ENCODE assay signal across 12 cellular contexts in the genomic region with DNA sequence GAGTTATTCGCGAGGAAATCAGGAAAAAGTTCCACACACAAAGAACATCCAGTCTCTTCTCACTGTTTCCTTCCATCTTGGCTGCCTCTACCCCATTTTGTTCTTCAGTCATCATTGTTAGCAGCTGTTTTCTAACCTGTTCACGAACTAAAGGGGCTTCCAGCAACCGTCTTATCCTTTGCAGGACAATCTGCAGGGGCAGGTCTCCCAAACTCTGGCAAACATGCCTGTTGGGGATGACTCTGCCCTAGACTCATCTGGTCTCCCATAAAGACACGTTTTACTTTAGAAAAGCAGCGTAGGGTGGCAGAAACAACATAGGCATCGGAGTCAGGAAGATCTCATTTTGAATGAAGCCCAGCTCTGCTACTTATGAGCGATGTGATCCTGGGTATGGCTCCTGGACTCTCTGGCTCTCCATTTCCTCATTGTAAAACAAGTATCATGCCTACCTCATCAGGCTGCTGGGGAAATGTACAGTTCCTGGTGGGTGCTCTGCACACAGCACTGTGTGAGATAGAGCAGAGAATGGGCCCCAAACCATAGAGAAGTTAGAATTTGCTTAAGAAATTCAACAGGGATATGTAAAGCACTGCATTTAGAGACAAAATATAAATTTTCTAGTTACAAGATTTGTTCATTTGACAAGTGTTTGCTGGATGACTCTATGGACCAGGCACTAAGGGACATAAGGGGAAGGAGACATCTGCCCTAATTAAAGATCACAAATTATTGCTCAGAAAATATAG. TPM values are rescaled to one million over a fixed set of nuclear protein-coding genes. Genes with fewer than 3 reads are reported as not detected.
DNase-seq lines count a peak whose midpoint lies in the region; ATAC-seq and TF ChIP-seq lines count a peak whose summit lies in the region.
"Had no signal": no experiment of that assay in that cellular context is flagged by ENCODE, and none has a peak within 500 bp of the region (broad histone marks: within the 10 kb centered on the region; RNA-seq: fewer than 3 reads in every experiment).

No MANE protein-coding gene starts in this region.

- no peak overlapping the region for H2AK5ac ChIP-seq in H9 (ENCODE audit: insufficient read length, low read length)

- H3K9me3 Mint-ChIP-seq in H9 (peaks cover 2 to 7% of the 10 kb centered on the region in 2 experiments; a peak in 2 of 5 replicates), WTC11 (no peaks in the 10 kb centered on the region), endothelial cell (ENCODE audit: unreplicated experiment) (no peaks in the 10 kb centered on the region)

- no peaks in the 10 kb centered on the region for H3K9me3 ChIP-seq in H9 (ENCODE audit: control insufficient read depth, low read depth, low read length)

- H3K56ac ChIP-seq in H9 (ENCODE audit: insufficient read length, low read depth, low read length): no peak overlapping the region

- H3K4me2 ChIP-seq in H9 (ENCODE audit: insufficient read depth, insufficient read length, low read length): peak overlapping the region; percentile 20

- H4K20me1 ChIP-seq in H9 (ENCODE audit: control insufficient read depth, insufficient read depth, insufficient read length): no peaks in the 10 kb centered on the region

- H3K27ac Mint-ChIP-seq in H9 (no peak overlapping the region), WTC11 (no peak overlapping the region), endothelial cell (ENCODE audit: unreplicated experiment) (no peak overlapping the region)
- H3K27ac Mint-ChIP-seq: B cell; CD4-positive, alpha-beta memory T cell had no signal

- H3K79me1 ChIP-seq in H9 (ENCODE audit: insufficient read depth, low read depth, low read length, poor library complexity, severe bottlenecking): no peaks in the 10 kb centered on the region

- no peak overlapping the region for H4K91ac ChIP-seq in H9 (ENCODE audit: insufficient read length, low read depth, low read length)

- POLR2A ChIA-PET in WTC11 (lab: Charles Lee): interaction anchor here (1.9 kb wide), 1 partner anchor 55 kb away, joined by 4 read pairs; no protein-coding TSS in a partner anchor

- H4K8ac ChIP-seq in H9 (replicated peaks; ENCODE audit: insufficient read length, low read depth, low read length): no peak overlapping the region

- H3K27me3 Mint-ChIP-seq in H9 (ENCODE audit: low read depth) (peaks cover 86% of the 10 kb centered on the region), WTC11 (ENCODE audit: low read depth) (peaks cover 93% of the 10 kb centered on the region), endothelial cell (ENCODE audit: unreplicated experiment) (peaks cover 21% of the 10 kb centered on the region)

- H3K4me1 Mint-ChIP-seq in H9: peaks cover 26 to 41% of the 10 kb centered on the region in 2 experiments
- peaks cover 41% of the 10 kb centered on the region for H3K4me1 Mint-ChIP-seq in WTC11
- peaks cover 56% of the 10 kb centered on the region for H3K4me1 Mint-ChIP-seq in endothelial cell (ENCODE audit: unreplicated experiment)

- no peak for ATAC-seq in WTC11

- H2BK5ac ChIP-seq in H9 (ENCODE audit: insufficient read length, low read length): no peak overlapping the region

- no peak overlapping the region for H2BK12ac ChIP-seq in H9 (ENCODE audit: insufficient read length, low read depth, low read length)

- H3K27ac ChIP-seq in H9 (ENCODE audit: insufficient read length, low read depth, low read length): no peak overlapping the region

- no peak overlapping the region for H3T11ph ChIP-seq in H9 (ENCODE audit: low read length)

- no peak overlapping the region for H3K9ac ChIP-seq in H9 (ENCODE audit: extremely low read depth, insufficient read length, low read length)

- no peak overlapping the region for H3K14ac ChIP-seq in H9 (ENCODE audit: insufficient read depth, low read length)

- H3K4ac ChIP-seq in H9 (ENCODE audit: low read depth, low read length): no peak overlapping the region

- H2BK15ac ChIP-seq in H9 (ENCODE audit: low read depth, low read length): no peak overlapping the region

- H2BK20ac ChIP-seq in H9 (ENCODE audit: low read depth, low read length, poor library complexity, severe bottlenecking): no peak overlapping the region

- H2BK120ac ChIP-seq in H9 (ENCODE audit: low read depth, low read length, poor library complexity, severe bottlenecking): no peak overlapping the region

- CTCF ChIA-PET in WTC11 (lab: Charles Lee): interaction anchor here (1.1 to 5.1 kb wide), 11 partner anchors 11 to 182 kb away, joined by 3 to 133 read pairs (median 3); no protein-coding TSS in a partner anchor

- no peak overlapping the region for H3K23ac ChIP-seq in H9 (ENCODE audit: insufficient read length, low read depth, low read length)

- H3K4me3 Mint-ChIP-seq in H9 (peak overlapping the region in 1 of 2 experiments; percentile 77; a peak in 3 of 5 replicates), WTC11 (peak overlapping the region; percentile 69), endothelial cell (ENCODE audit: unreplicated experiment) (peak overlapping the region; percentile 37)
- H3K4me3 Mint-ChIP-seq: B cell; CD4-positive, alpha-beta memory T cell had no signal

- no peak overlapping the region for H3K18ac ChIP-seq in H9 (ENCODE audit: insufficient read length, low read depth, low read length)

- TF ChIP-seq CTCF in H9 (conservative IDR thresholded peaks at IDR 0.05) (no peak), WTC11 (IDR thresholded peaks at IDR 0.05) (no peak), endothelial cell (IDR thresholded peaks at IDR 0.05; ENCODE audit: unreplicated experiment) (no peak)

- H3K4me1 ChIP-seq in H9 (ENCODE audit: insufficient read depth, low read length): no peaks in the 10 kb centered on the region; the same call in 1 of the 2 replicates

- H3K23me2 ChIP-seq in H9 (ENCODE audit: insufficient read length, low read depth, low read length, poor library complexity, severe bottlenecking): no peaks in the 10 kb centered on the region

- H3K27me3 ChIP-seq in H9 (ENCODE audit: insufficient read depth, low read length): peaks cover 73% of the 10 kb centered on the region

- no peak overlapping the region for H2AFZ ChIP-seq in H9 (ENCODE audit: low read length)

- no peak overlapping the region for H4K5ac ChIP-seq in H9 (ENCODE audit: insufficient read length, low read depth, low read length)

- no peaks in the 10 kb centered on the region for H3K36me3 Mint-ChIP-seq in H9 (ENCODE audit: insufficient read depth in 1 of 3, low read depth in 3 of 3)
- H3K36me3 Mint-ChIP-seq in WTC11: no peaks in the 10 kb centered on the region
- no peaks in the 10 kb centered on the region for H3K36me3 Mint-ChIP-seq in endothelial cell (ENCODE audit: low read depth, unreplicated experiment)
- H3K36me3 Mint-ChIP-seq: CD4-positive, alpha-beta memory T cell had no signal

- no peaks in the 10 kb centered on the region for H3K79me2 ChIP-seq in H9 (ENCODE audit: insufficient read depth, low read length)

- DNase-seq in CD1c-positive myeloid dendritic cell (ENCODE audit: extremely low spot score): peak; percentile 28
- DNase-seq in H9: no peak
- DNase-seq in WTC11 (ENCODE audit: low spot score): no peak
- no peak for DNase-seq in endothelial cell (ENCODE audit: low spot score)
- DNase-seq in LoVo (ENCODE audit: low spot score): no peak
- DNase-seq in NCI-H524 treated with DMSO at 0.1 percent for 48 hours (lab: John Stamatoyannopoulos, UW): no peak
- DNase-seq in GOT3 (lab: John Stamatoyannopoulos, UW): no peak
- DNase-seq: C1 segment of cervical spinal cord; CD4-positive, alpha-beta memory T cell; DMS79; H7 had no signal

- no CpG with 5 or more reads among the region's 8 CpGs for WGBS in H9 (ENCODE audit: extremely low coverage, insufficient read length, low lambda C conversion rate)

TF ChIP-seq in WTC11, 78 proteins besides CTCF, POLR2A, EP300 and RAD21 (continues in another document):
- TF ChIP-seq GABPB1 (CRISPR knock-in tag; IDR thresholded peaks at IDR 0.05) (no peak), ZNF512 (CRISPR knock-in tag; IDR thresholded peaks at IDR 0.05; ENCODE audit: borderline replicate concordance) (no peak), ZNF423 (CRISPR knock-in tag; IDR thresholded peaks at IDR 0.05) (no peak), ZNF138 (CRISPR knock-in tag; conservative IDR thresholded peaks at IDR 0.05) (no peak), SMAD4 (CRISPR knock-in tag; IDR thresholded peaks at IDR 0.05) (no peak), PREB (CRISPR knock-in tag; IDR thresholded peaks at IDR 0.05; ENCODE audit: borderline replicate concordance) (no peak), PRRX2 (CRISPR knock-in tag; IDR thresholded peaks at IDR 0.05) (no peak), NFYB (CRISPR knock-in tag; conservative IDR thresholded peaks at IDR 0.05; ENCODE audit: low read depth) (no peak), JAZF1 (CRISPR knock-in tag; IDR thresholded peaks at IDR 0.05) (no peak), MAX (CRISPR knock-in tag; IDR thresholded peaks at IDR 0.05) (no peak)

RNA-seq across cellular contexts. Expression of gene MEF2D, which starts 59.7 kb away (rescaled TPM):
- 18.7 and 20.8 TPM in 2 replicates for total RNA-seq in H9 (2021)
- 20.6 to 24.1 TPM (median 24.0 TPM) in 3 replicates for total RNA-seq in WTC11 (2021)
- total RNA-seq in endothelial cell (ENCODE audit: unreplicated experiment): 45.2 TPM
